In genomic region chr19:48403606-48404005, GRCh38 we compare ENCODE assay signal across 6 cellular contexts. TPM values are rescaled to one million over a fixed set of nuclear protein-coding genes. Genes with fewer than 3 reads are reported as not detected.
A peak's percentile ranks its signal among the peaks of the same experiment; 100 is the strongest.
DNase-seq lines count a peak whose midpoint lies in the region; ATAC-seq and TF ChIP-seq lines count a peak whose summit lies in the region.

No MANE protein-coding gene starts in this region.

- no peak overlapping the region for H3K4me3 Mint-ChIP-seq in GM23338
- no peak overlapping the region for H3K4me3 Mint-ChIP-seq in stimulated activated naive CD8-positive, alpha-beta T cell treated with anti-CD3 and anti-CD28 coated beads, Interleukin-15, amount 100 ng/mL, for 72 hours

- no peaks in the 10 kb centered on the region for H3K27me3 ChIP-seq in GM23338 (ENCODE audit: insufficient read depth)
- no peaks in the 10 kb centered on the region for H3K27me3 ChIP-seq in RWPE2 (ENCODE audit: insufficient read depth, poor library complexity, severe bottlenecking)
- no peaks in the 10 kb centered on the region for H3K27me3 ChIP-seq in fibroblast of lung (ENCODE audit: control insufficient read depth, insufficient read depth, low read length)

- no peak overlapping the region for H3K9ac ChIP-seq in fibroblast of lung (ENCODE audit: insufficient read depth, low read length)

- H3K27ac Mint-ChIP-seq in GM23338 = peak overlapping the region; percentile 86
- no peak overlapping the region for H3K27ac Mint-ChIP-seq in stimulated activated naive CD8-positive, alpha-beta T cell treated with anti-CD3 and anti-CD28 coated beads, Interleukin-15, amount 100 ng/mL, for 72 hours

- H3K4me2 ChIP-seq in GM23338 (peak overlapping the region; percentile 54), fibroblast of lung (ENCODE audit: extremely low read depth, insufficient read depth, low read length) (no peak overlapping the region)

- H3K9me3 ChIP-seq in RWPE2 (ENCODE audit: severe bottlenecking) = no peaks in the 10 kb centered on the region
- H3K9me3 ChIP-seq in fibroblast of lung (ENCODE audit: control insufficient read depth, insufficient read depth, low read depth, low read length) = no peaks in the 10 kb centered on the region

- peak overlapping the region; percentile 89 for H3K27ac ChIP-seq in GM23338 (ENCODE audit: low read depth)
- no peak overlapping the region for H3K27ac ChIP-seq in RWPE2 (ENCODE audit: poor library complexity, severe bottlenecking)
- no peak overlapping the region for H3K27ac ChIP-seq in fibroblast of lung (ENCODE audit: insufficient read depth, low read length)

- H3F3A ChIP-seq in GM23338 (replicated peaks; ENCODE audit: low read depth) = peaks cover 24% of the 10 kb centered on the region

- TF ChIP-seq CTCF in GM23338 (conservative IDR thresholded peaks at IDR 0.05; ENCODE audit: low read depth in 2 of 2) = no peak
- TF ChIP-seq CTCF in RWPE2 (IDR thresholded peaks at IDR 0.05; ENCODE audit: poor library complexity, severe bottlenecking) = no peak
- no peak for TF ChIP-seq CTCF in fibroblast of lung (conservative IDR thresholded peaks at IDR 0.05 in 1 of 2, IDR thresholded peaks at IDR 0.05 in 1 of 2; ENCODE audit: low read depth in 1 of 2, low read length in 2 of 2)

- H3K4me3 ChIP-seq in GM23338 (no peak overlapping the region), RWPE2 (ENCODE audit: severe bottlenecking) (no peak overlapping the region), fibroblast of lung (replicated peaks in 1 of 4; ENCODE audit: control extremely low read depth in 1 of 4, insufficient read depth in 1 of 4, low read depth in 3 of 4, low read length in 4 of 4) (no peak overlapping the region)

- ATAC-seq in GM23338 = peak; percentile 35
- peak; percentile 68 for ATAC-seq in RWPE2 (ENCODE audit: low read depth)
- ATAC-seq in stimulated activated naive CD8-positive, alpha-beta T cell treated with anti-CD3 and anti-CD28 coated beads, Interleukin-15, amount 100 ng/mL, for 72 hours = peak; percentile 84

- H4K20me1 ChIP-seq in GM23338 (replicated peaks; ENCODE audit: insufficient read depth) (no peaks in the 10 kb centered on the region; the same call in 1 of the 2 replicates), fibroblast of lung (ENCODE audit: control insufficient read depth, extremely low read depth, insufficient read depth, low read length) (no peaks in the 10 kb centered on the region)

- H3K79me2 ChIP-seq in GM23338 (replicated peaks; ENCODE audit: insufficient read depth) (peaks cover 14% of the 10 kb centered on the region), fibroblast of lung (ENCODE audit: control insufficient read depth, insufficient read depth, low read length) (no peaks in the 10 kb centered on the region)

- H3K36me3 ChIP-seq in GM23338 (ENCODE audit: insufficient read depth) (no peaks in the 10 kb centered on the region; the same call in 1 of the 2 replicates), RWPE2 (ENCODE audit: low read depth) (no peaks in the 10 kb centered on the region), fibroblast of lung (ENCODE audit: control insufficient read depth, insufficient read depth, low read length) (no peaks in the 10 kb centered on the region)

- DNase-seq in COLO668 (lab: John Stamatoyannopoulos, UW; ENCODE audit: unreplicated experiment) = peak; percentile 53
- DNase-seq in GM23338 (ENCODE audit: low spot score) = peak; percentile 93
- DNase-seq in RWPE2 (ENCODE audit: low spot score) = no peak
- peak; percentile 64 to 67 for DNase-seq in fibroblast of lung (ENCODE audit: low read depth in 2 of 2)
- DNase-seq in stimulated activated naive CD8-positive, alpha-beta T cell treated with anti-CD3 and anti-CD28 coated beads, Interleukin-15, amount 100 ng/mL, for 72 hours = peak in 1 of 2 donors; percentile 59
- no peak for DNase-seq in amniotic stem cell (lab: John Stamatoyannopoulos, UW)

- peaks cover 52% of the 10 kb centered on the region for H3K4me1 ChIP-seq in GM23338 (ENCODE audit: insufficient read depth)
- H3K4me1 ChIP-seq in RWPE2 (ENCODE audit: insufficient read depth, poor library complexity, severe bottlenecking) = peaks cover 4% of the 10 kb centered on the region
- H3K4me1 ChIP-seq in fibroblast of lung (ENCODE audit: control insufficient read depth, extremely low read depth, insufficient read depth, low read length) = no peaks in the 10 kb centered on the region

- peaks cover 14% of the 10 kb centered on the region for H3K27me3 Mint-ChIP-seq in GM23338 (ENCODE audit: insufficient read depth, low read depth, poor library complexity)
- H3K27me3 Mint-ChIP-seq in stimulated activated naive CD8-positive, alpha-beta T cell treated with anti-CD3 and anti-CD28 coated beads, Interleukin-15, amount 100 ng/mL, for 72 hours = peaks cover 18% of the 10 kb centered on the region

- H3K9me3 Mint-ChIP-seq in GM23338 = peaks cover 7% of the 10 kb centered on the region; the same call in 2 of the 3 replicates
- H3K9me3 Mint-ChIP-seq in stimulated activated naive CD8-positive, alpha-beta T cell treated with anti-CD3 and anti-CD28 coated beads, Interleukin-15, amount 100 ng/mL, for 72 hours = peaks cover 0 to 4% of the 10 kb centered on the region in 2 donors

- H3K4me1 Mint-ChIP-seq in GM23338 = peaks cover 47% of the 10 kb centered on the region
- H3K4me1 Mint-ChIP-seq in stimulated activated naive CD8-positive, alpha-beta T cell treated with anti-CD3 and anti-CD28 coated beads, Interleukin-15, amount 100 ng/mL, for 72 hours = peaks cover 25% of the 10 kb centered on the region

- no peaks in the 10 kb centered on the region for H3K9me2 ChIP-seq in GM23338 (ENCODE audit: insufficient read depth)

- H2AFZ ChIP-seq in GM23338 (no peak overlapping the region), fibroblast of lung (ENCODE audit: low read length) (no peak overlapping the region)

- H3K36me3 Mint-ChIP-seq in GM23338 (ENCODE audit: low read depth) = peaks cover 9% of the 10 kb centered on the region

TF ChIP-seq in GM23338, 12 proteins besides CTCF, POLR2A, EP300 and RAD21 (continues in another document):
- TF ChIP-seq STAT1 (IDR thresholded peaks at IDR 0.05; ENCODE audit: unreplicated experiment) (no peak), ZNF331 (CRISPR knock-in tag; IDR thresholded peaks at IDR 0.05; ENCODE audit: low read depth) (no peak), JUNB (IDR thresholded peaks at IDR 0.05; ENCODE audit: unreplicated experiment) (no peak), ETS1 (IDR thresholded peaks at IDR 0.05) (peak; percentile 98)

RNA-seq across cellular contexts. Expression of gene GRIN2D, which starts 10.1 kb away (rescaled TPM):
- total RNA-seq in GM23338 (2014; rRNA removed; shearing (Covaris generic)) = 16.5 and 20.0 TPM in 2 replicates
- polyA plus RNA-seq in GM23338 (2016; fragmentation: Nextera tagmentation; extraction: Ambion mirVana) = 4.4 and 6.0 TPM in 2 replicates
- under 0.01 TPM in 2 replicates for total RNA-seq in fibroblast of lung
- polyA plus RNA-seq in fibroblast of lung = 0.08 and 0.09 TPM in 2 replicates
- polyA plus RNA-seq in fibroblast of lung (2012) = 0.54 and 0.63 TPM in 2 replicates
- 0.98 and 1.4 TPM in 2 replicates for polyA minus RNA-seq in fibroblast of lung (ENCODE audit: low replicate concordance)

RNA-seq across cellular contexts. Expression of gene KDELR1, which starts 12.3 kb away (rescaled TPM):
- 171 and 184 TPM in 2 replicates for total RNA-seq in GM23338 (2014; rRNA removed; shearing (Covaris generic))
- polyA plus RNA-seq in GM23338 (2016; fragmentation: Nextera tagmentation; extraction: Ambion mirVana) (176 and 177 TPM in 2 replicates), fibroblast of lung (145 TPM in 2 replicates)
- total RNA-seq in fibroblast of lung = 42.4 and 59.0 TPM in 2 replicates
- 220 and 240 TPM in 2 replicates for polyA plus RNA-seq in fibroblast of lung (2012)
- 405 and 524 TPM in 2 replicates for polyA minus RNA-seq in fibroblast of lung (ENCODE audit: low replicate concordance)

RNA-seq across cellular contexts. Expression of gene SYNGR4, which starts 39.4 kb away (rescaled TPM):
- not detected in 2 replicates for total RNA-seq in GM23338 (2014; rRNA removed; shearing (Covaris generic))
- polyA plus RNA-seq in GM23338 (2016; fragmentation: Nextera tagmentation; extraction: Ambion mirVana) = not detected in 2 replicates
- total RNA-seq in fibroblast of lung = not detected in 2 replicates
- polyA plus RNA-seq in fibroblast of lung = not detected in 2 replicates
- polyA plus RNA-seq in fibroblast of lung (2012) = not detected in 2 replicates
- not detected in 2 replicates for polyA minus RNA-seq in fibroblast of lung (ENCODE audit: low replicate concordance)

RNA-seq across cellular contexts. Expression of gene TMEM143, which starts 39.9 kb away (rescaled TPM):
- 15.0 and 16.6 TPM in 2 replicates for total RNA-seq in GM23338 (2014; rRNA removed; shearing (Covaris generic))
- 10.0 and 12.8 TPM in 2 replicates for polyA plus RNA-seq in GM23338 (2016; fragmentation: Nextera tagmentation; extraction: Ambion mirVana)
- total RNA-seq in fibroblast of lung = 2.8 and 8.3 TPM in 2 replicates
- polyA plus RNA-seq in fibroblast of lung = 3.9 and 4.0 TPM in 2 replicates
- polyA plus RNA-seq in fibroblast of lung (2012) = 3.7 and 5.2 TPM in 2 replicates
- polyA minus RNA-seq in fibroblast of lung (ENCODE audit: low replicate concordance) = 5.4 and 12.3 TPM in 2 replicates

RNA-seq across cellular contexts. Expression of gene GRWD1, which starts 42.2 kb away (rescaled TPM):
- total RNA-seq in GM23338 (2014; rRNA removed; shearing (Covaris generic)) = 58.0 and 64.6 TPM in 2 replicates
- 23.2 and 25.8 TPM in 2 replicates for polyA plus RNA-seq in GM23338 (2016; fragmentation: Nextera tagmentation; extraction: Ambion mirVana)
- 9.1 and 12.1 TPM in 2 replicates for total RNA-seq in fibroblast of lung
- polyA plus RNA-seq in fibroblast of lung = 14.7 and 21.9 TPM in 2 replicates
- polyA plus RNA-seq in fibroblast of lung (2012) = 17.6 and 32.0 TPM in 2 replicates
- polyA minus RNA-seq in fibroblast of lung (ENCODE audit: low replicate concordance) = 12.0 and 19.1 TPM in 2 replicates

Comparison
In these comparisons a context has a peak if more than half of its experiments do, and no peak if none do; other contexts are left out.
1. DNase-seq: peak in COLO668 (single experiment), GM23338 (single experiment) and fibroblast of lung (2 of 2); none in RWPE2 (single experiment) and amniotic stem cell (single experiment).
2. RNA of gene GRIN2D, which starts 10.1 kb away (total RNA-seq): 16.5 to 20.0 TPM in GM23338; under 0.01 TPM in fibroblast of lung; every median in the first group is over 10 times any median in the second.
3. Peak in every context shown above with its lines, with median percentiles within 50 percentile points of each other: ATAC-seq.